16 cellular contexts compared by ENCODE assay signal in genomic region chr13:83666126-83666525, GRCh38.
A peak's percentile ranks its signal among the peaks of the same experiment; 100 is the strongest.
DNase-seq lines count a peak whose midpoint lies in the region; ATAC-seq and TF ChIP-seq lines count a peak whose summit lies in the region.
"Had no signal": no experiment of that assay in that cellular context is flagged by ENCODE, and none has a peak within 500 bp of the region (broad histone marks: within the 10 kb centered on the region; RNA-seq: fewer than 3 reads in every experiment).

No MANE protein-coding gene starts in this region.

- in situ Hi-C loops in astrocyte of the cerebellum (cut with HindIII; ENCODE audit: low sequenced_read_pairs) = no loop called here

- no peak for TF ChIP-seq CTCF in AG10803 (conservative IDR thresholded peaks at IDR 0.05; ENCODE audit: low read length)
- no peak for TF ChIP-seq CTCF in astrocyte of the cerebellum (IDR thresholded peaks at IDR 0.05; ENCODE audit: low read depth, low read length, missing control alignments)
- no peak for TF ChIP-seq CTCF in fibroblast of the aortic adventitia (IDR thresholded peaks at IDR 0.05; ENCODE audit: insufficient read depth, low read length)

- H3K4me3 ChIP-seq in AG10803 (ENCODE audit: low read length) (no peak overlapping the region), astrocyte of the cerebellum (ENCODE audit: low read depth, low read length) (no peak overlapping the region), fibroblast of the aortic adventitia (ENCODE audit: low read depth, low read length) (no peak overlapping the region)
- H3K4me3 ChIP-seq: A549, SK-N-MC had no signal

- DNase-seq in AG10803 (ENCODE audit: low read depth) (peak; percentile 37), HCEC 1CT (peak; percentile 48), astrocyte of the cerebellum (ENCODE audit: low read depth) (peak; percentile 29), fibroblast of the aortic adventitia (ENCODE audit: low read depth) (peak; percentile 53), NCI-H187 (lab: John Stamatoyannopoulos, UW) (no peak), NCI-H1930 (lab: John Stamatoyannopoulos, UW) (no peak)
- DNase-seq: AML-193, COR-L47, NCI-H1417 treated with DMSO at 0.1 percent for 48 hours, NCI-H2081, NCI-H510A, Right ventricle myocardium superior had no signal

- ATAC-seq in HG03439 (IDR thresholded peaks at IDR 0.05; ENCODE audit: unreplicated experiment) (no peak), HG02798 (IDR thresholded peaks at IDR 0.05; ENCODE audit: poor library complexity, unreplicated experiment) (no peak)
- ATAC-seq: A549 had no signal

Comparison
In these comparisons a context has a peak if more than half of its experiments do, and no peak if none do; other contexts are left out.
1. DNase-seq: peak in AG10803 (single experiment), HCEC 1CT (single experiment), astrocyte of the cerebellum (single experiment) and fibroblast of the aortic adventitia (single experiment); none in NCI-H187 (0 of 2) and NCI-H1930 (0 of 2).